In genomic region chr2:191087311-191087710, GRCh38 we compare ENCODE assay signal across 24 cellular contexts.
"Had no signal": no experiment of that assay in that cellular context is flagged by ENCODE, and none has a peak within 500 bp of the region (broad histone marks: within the 10 kb centered on the region; RNA-seq: fewer than 3 reads in every experiment).

No MANE protein-coding gene starts in this region.

- H3K9me3 Mint-ChIP-seq: dendritic cell treated with granulocyte-macrophage colony-stimulating factor and Interleukin-4, amounts not matched to agents 40 ng/mL and 50 ng/mL, for 4 days; stimulated activated memory B cell treated with anti-CD40 and anti-IgM and Interleukin-4, amounts not matched to agents 10 μg/mL and 1 μg/mL and 100 μg/mL, for 72 hours had no signal

- ATAC-seq: foreskin keratinocyte; left colon; stimulated activated memory B cell treated with anti-CD40 and anti-IgM and Interleukin-4, amounts not matched to agents 10 μg/mL and 1 μg/mL and 100 μg/mL, for 72 hours had no signal

- H3K36me3 ChIP-seq: adrenal gland, ascending aorta, brain microvascular endothelial cell, sigmoid colon, thoracic aorta, upper lobe of left lung had no signal

- H3K27ac Mint-ChIP-seq: activated CD4-positive, alpha-beta memory T cell treated with anti-CD3 and anti-CD28 coated beads for 36 hours; activated naive CD4-positive, alpha-beta T cell treated with anti-CD3 and anti-CD28 coated beads, Interleukin-2, amount 10 ng/mL, durations not matched to agents 7 days and 5 days; dendritic cell treated with granulocyte-macrophage colony-stimulating factor and Interleukin-4, amounts not matched to agents 40 ng/mL and 50 ng/mL, for 4 days; progenitor cell of endocrine pancreas; stimulated activated memory B cell treated with anti-CD40 and anti-IgM and Interleukin-4, amounts not matched to agents 10 μg/mL and 1 μg/mL and 100 μg/mL, for 72 hours had no signal

- H3K9me3 ChIP-seq: adrenal gland, ascending aorta, sigmoid colon, thoracic aorta had no signal

- DNase-seq: activated CD4-positive, alpha-beta memory T cell treated with anti-CD3 and anti-CD28 coated beads for 36 hours; activated CD4-positive, alpha-beta T cell treated with anti-CD3 and anti-CD28 coated beads for 48 hours; activated CD4-positive, CD25-positive, alpha-beta regulatory T cell; activated effector memory CD4-positive, alpha-beta T cell treated with Interleukin-2 at 50 U/mL for 16 hours; activated naive CD4-positive, alpha-beta T cell treated with anti-CD3 and anti-CD28 coated beads, Interleukin-2, amount 10 ng/mL, durations not matched to agents 7 days and 5 days; activated T-cell treated with anti-CD3 and anti-CD28 coated beads, Interleukin-2, amount 50 U/mL, for 48 hours; adrenal gland; brain microvascular endothelial cell; caudate nucleus; effector CD8-positive, alpha-beta T cell; foreskin keratinocyte; left colon; mesenchymal stem cell; retina; sigmoid colon; stimulated activated CD4-positive, alpha-beta T cell treated with anti-CD3 and anti-CD28 coated beads, Interleukin-15, amount 100 ng/mL, for 24 hours; upper lobe of left lung had no signal

- H3K4me3 ChIP-seq: adrenal gland, ascending aorta, sigmoid colon, smooth muscle cell, thoracic aorta, upper lobe of left lung had no signal

- H3K4me3 Mint-ChIP-seq: activated CD4-positive, alpha-beta memory T cell treated with anti-CD3 and anti-CD28 coated beads for 36 hours; activated naive CD4-positive, alpha-beta T cell treated with anti-CD3 and anti-CD28 coated beads, Interleukin-2, amount 10 ng/mL, durations not matched to agents 7 days and 5 days; dendritic cell treated with granulocyte-macrophage colony-stimulating factor and Interleukin-4, amounts not matched to agents 40 ng/mL and 50 ng/mL, for 4 days; neural crest cell; stimulated activated memory B cell treated with anti-CD40 and anti-IgM and Interleukin-4, amounts not matched to agents 10 μg/mL and 1 μg/mL and 100 μg/mL, for 72 hours had no signal

- H3K27me3 Mint-ChIP-seq: activated CD4-positive, alpha-beta memory T cell treated with anti-CD3 and anti-CD28 coated beads for 36 hours; activated naive CD4-positive, alpha-beta T cell treated with anti-CD3 and anti-CD28 coated beads, Interleukin-2, amount 10 ng/mL, durations not matched to agents 7 days and 5 days; dendritic cell treated with granulocyte-macrophage colony-stimulating factor and Interleukin-4, amounts not matched to agents 40 ng/mL and 50 ng/mL, for 4 days; progenitor cell of endocrine pancreas had no signal

- H3K4me1 Mint-ChIP-seq: stimulated activated memory B cell treated with anti-CD40 and anti-IgM and Interleukin-4, amounts not matched to agents 10 μg/mL and 1 μg/mL and 100 μg/mL, for 72 hours had no signal

- H3K27ac ChIP-seq: adrenal gland, ascending aorta, brain microvascular endothelial cell, foreskin keratinocyte, sigmoid colon, thoracic aorta, upper lobe of left lung had no signal

- H3K4me1 ChIP-seq: adrenal gland, ascending aorta, foreskin keratinocyte, sigmoid colon, upper lobe of left lung had no signal

- H3K27me3 ChIP-seq: adrenal gland, ascending aorta, brain microvascular endothelial cell, foreskin keratinocyte, sigmoid colon, upper lobe of left lung had no signal
